9 cellular contexts compared by ENCODE assay signal in genomic region chr17:67421869-67422273, GRCh38. TPM values are rescaled to one million over a fixed set of nuclear protein-coding genes. Genes with fewer than 3 reads are reported as not detected.
DNase-seq lines count a peak whose midpoint lies in the region; ATAC-seq and TF ChIP-seq lines count a peak whose summit lies in the region.
"Had no signal": no experiment of that assay in that cellular context is flagged by ENCODE, and none has a peak within 500 bp of the region (broad histone marks: within the 10 kb centered on the region; RNA-seq: fewer than 3 reads in every experiment).

No MANE protein-coding gene starts in this region.

- peaks cover 5% of the 10 kb centered on the region for H3K36me3 Mint-ChIP-seq in progenitor cell of endocrine pancreas (ENCODE audit: insufficient read depth)

- no peak overlapping the region for H3K4me3 Mint-ChIP-seq in progenitor cell of endocrine pancreas (ENCODE audit: low read depth)

- H3K4me1 ChIP-seq in Panc1 (ENCODE audit: control insufficient read depth, insufficient read depth, low read length) = peaks cover 36% of the 10 kb centered on the region
- peaks cover 0 to 6% (median 2%) of the 10 kb centered on the region in 4 donors for H3K4me1 ChIP-seq in tibial nerve

- no TSS peak for BruUV-seq in Panc1 (replicated peaks; lab: Mats Ljungman, UMichigan)

- H3K36me3 ChIP-seq in Panc1 (ENCODE audit: control insufficient read depth, insufficient read depth, low read length) (no peaks in the 10 kb centered on the region), tibial nerve (no peaks in the 10 kb centered on the region)

- WGBS in tibial nerve, 2 donors = 67 to 78% methylated on average over 3 of the region's 3 CpGs

- intact Hi-C loops in Panc1 (cut with micrococcal nuclease; ENCODE audit: unreplicated experiment) = no loop called here

- CTCF ChIA-PET in Panc1 (lab: Charles Lee) (no interaction called here), GM10248 (lab: Yijun Ruan, JAX) (interaction anchor here (1.2 to 1.4 kb wide), 4 partner anchors 11 to 32 kb away, joined by 3 to 4 read pairs (median 4); no protein-coding TSS in a partner anchor)

- in situ Hi-C loops in Panc1 (cut with HindIII; ENCODE audit: low pct_unique_long_range_greater_than_20kb, low sequenced_read_pairs) = no loop called here

- ATAC-seq in Panc1 (peak; percentile 95), left lobe of liver (peak; percentile 9), GM18909 (IDR thresholded peaks at IDR 0.05; ENCODE audit: poor library complexity, unreplicated experiment) (no peak)

- TF ChIP-seq CTCF in GM20000 (IDR thresholded peaks at IDR 0.05; ENCODE audit: extremely low read depth, missing control alignments) (no peak), Panc1 (IDR thresholded peaks at IDR 0.05) (no peak), tibial nerve (IDR thresholded peaks at IDR 0.05) (no peak), GM10248 (IDR thresholded peaks at IDR 0.05; ENCODE audit: control extremely low read depth, extremely low read depth, low read depth, missing control alignments) (no peak), progenitor cell of endocrine pancreas (IDR thresholded peaks at IDR 0.05; ENCODE audit: unreplicated experiment) (no peak)

- no peaks in the 10 kb centered on the region for H3K9me3 ChIP-seq in Panc1 (ENCODE audit: control insufficient read depth, insufficient read depth, low read depth, low read length)
- H3K9me3 ChIP-seq in tibial nerve = no peaks in the 10 kb centered on the region

- DNase-seq in GM20000 (ENCODE audit: low spot score) (peak; percentile 22), Panc1 (ENCODE audit: low read depth, low spot score) (peak; percentile 96), left lobe of liver (ENCODE audit: low spot score) (peak; percentile 36), tibial nerve (ENCODE audit: low spot score in 2 of 2) (no peak), GM10248 (ENCODE audit: extremely low spot score) (no peak), progenitor cell of endocrine pancreas (ENCODE audit: low spot score, unreplicated experiment) (no peak)
- peak; percentile 11 for DNase-seq in activated naive CD8-positive, alpha-beta T cell treated with anti-CD3 and anti-CD28 coated beads, Interleukin-2, amount 50 U/mL, for 16 hours (ENCODE audit: low read depth, low spot score)

- no peaks in the 10 kb centered on the region for H3K9me3 Mint-ChIP-seq in progenitor cell of endocrine pancreas (ENCODE audit: low read depth)

- peak; percentile 37 to 85 for TF ChIP-seq EP300 in tibial nerve (IDR thresholded peaks at IDR 0.05)

- peaks cover 6% of the 10 kb centered on the region for H3K4me1 Mint-ChIP-seq in progenitor cell of endocrine pancreas (ENCODE audit: low read depth)

- H3K27ac Mint-ChIP-seq in progenitor cell of endocrine pancreas = no peak overlapping the region

- H3K4me3 ChIP-seq in Panc1 (ENCODE audit: low read depth in 2 of 2, low read length in 2 of 2) = peak overlapping the region in 1 of 2 experiments; percentile 2; a peak in 1 of 4 replicates
- no peak overlapping the region for H3K4me3 ChIP-seq in tibial nerve

- POLR2A ChIA-PET in Panc1 (lab: Charles Lee) = no interaction called here
- POLR2A ChIA-PET in GM10248 (lab: Yijun Ruan, JAX) = no interaction called here

- H3K27ac ChIP-seq in Panc1 (ENCODE audit: low read length) (peak overlapping the region; percentile 87), tibial nerve (peak overlapping the region in 2 of 4 donors; percentile 58 to 78)
- H3K27ac ChIP-seq: VCaP had no signal

- H3K27me3 Mint-ChIP-seq in progenitor cell of endocrine pancreas = no peaks in the 10 kb centered on the region

- no peaks in the 10 kb centered on the region for H3K27me3 ChIP-seq in Panc1 (ENCODE audit: control insufficient read depth, insufficient read depth, low read length)
- no peaks in the 10 kb centered on the region for H3K27me3 ChIP-seq in tibial nerve

- TF ChIP-seq POLR2A in tibial nerve (IDR thresholded peaks at IDR 0.05) = no peak

RNA-seq across cellular contexts. Expression of gene PITPNC1, which starts 44.8 kb away (rescaled TPM):
- total RNA-seq in Panc1 (2021; ENCODE audit: unreplicated experiment) (20.8 TPM), left lobe of liver (13.1 TPM), tibial nerve (10 to 100 TPM in 2 of 4 donors, 1 to 10 TPM in 2; 8.0 to 20.4 (median 9.6) TPM), progenitor cell of endocrine pancreas (38.4 and 53.2 TPM in 2 replicates)
- polyA plus RNA-seq in Panc1 (2012; ENCODE audit: insufficient read length) = 25.2 TPM

RNA-seq across cellular contexts. Expression of gene PSMD12, which starts 55.5 kb away (rescaled TPM):
- total RNA-seq in Panc1 (2021; ENCODE audit: unreplicated experiment) (50.2 TPM), left lobe of liver (28.1 TPM), tibial nerve (10 to 100 TPM; 16.1 to 24.7 (median 22.4) TPM), progenitor cell of endocrine pancreas (47.8 and 48.6 TPM in 2 replicates)
- 83.4 TPM for polyA plus RNA-seq in Panc1 (2012; ENCODE audit: insufficient read length)

Comparison
In these comparisons a context has a peak if more than half of its experiments do, and no peak if none do; other contexts are left out.
1. DNase-seq: peak in GM20000 (single experiment), Panc1 (single experiment), activated naive CD8-positive, alpha-beta T cell treated with anti-CD3 and anti-CD28 coated beads, Interleukin-2, amount 50 U/mL, for 16 hours (single experiment) and left lobe of liver (single experiment); none in tibial nerve (0 of 2), GM10248 (single experiment) and progenitor cell of endocrine pancreas (single experiment).